In the genomic region with DNA sequence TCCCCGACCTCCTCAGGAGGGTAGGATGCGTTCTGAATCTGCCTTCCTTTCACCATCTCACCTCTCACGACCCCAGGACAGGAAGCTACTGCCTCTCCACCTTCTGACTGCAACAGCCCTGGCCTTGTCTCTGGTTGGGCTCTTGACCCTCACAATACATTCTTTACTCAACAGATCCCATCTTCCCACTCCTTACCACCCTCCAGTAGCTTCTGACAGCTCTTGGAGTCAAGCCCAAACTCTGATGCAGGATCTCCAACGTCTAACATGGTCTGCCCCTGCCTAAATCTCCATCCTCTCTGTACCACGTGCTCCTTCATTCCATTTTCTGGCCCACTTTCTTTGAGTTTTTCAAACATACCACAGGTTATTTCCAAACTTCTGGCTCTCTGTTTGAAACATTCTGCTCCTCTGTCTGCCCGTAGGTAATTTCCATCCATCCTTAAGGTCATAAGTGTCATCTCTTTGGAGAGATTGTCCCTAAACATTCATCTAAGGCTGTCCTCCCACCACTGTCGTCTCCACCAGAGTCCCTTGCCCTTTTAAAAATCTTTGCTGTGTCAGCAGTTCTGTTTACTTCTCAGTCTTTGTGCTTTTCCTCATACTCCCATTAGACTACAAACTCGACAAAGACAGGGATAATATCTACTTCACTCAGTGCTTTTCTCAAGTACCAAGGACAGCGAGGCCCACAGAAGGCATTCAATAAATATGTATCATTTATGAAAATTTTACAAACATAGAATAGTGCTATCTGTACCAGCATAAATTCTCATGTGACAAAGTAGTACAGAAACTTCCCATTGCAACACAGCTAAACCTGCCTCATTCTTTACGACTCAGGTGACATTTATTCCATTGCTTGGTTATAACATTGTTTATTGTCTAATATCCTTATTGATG, we compare ENCODE assay signal across 28 cellular contexts.
"Had no signal": no experiment of that assay in that cellular context is flagged by ENCODE, and none has a peak within 500 bp of the region (broad histone marks: within the 10 kb centered on the region; RNA-seq: fewer than 3 reads in every experiment).

No MANE protein-coding gene starts in this region.

- H3K36me3 ChIP-seq: adrenal gland, ascending aorta, cardiac muscle cell, gastrocnemius medialis, spleen, vagina had no signal

- H3K79me2 ChIP-seq: hepatocyte, parathyroid adenoma had no signal

- H2AFZ ChIP-seq: hepatocyte, parathyroid adenoma had no signal

- H3K4me2 ChIP-seq: hepatocyte had no signal

- H3K27me3 ChIP-seq: adrenal gland, ascending aorta, cardiac muscle cell, gastrocnemius medialis, hepatocyte, testis, vagina had no signal

- H3K9ac ChIP-seq: parathyroid adenoma had no signal

- H3K4me3 ChIP-seq: adrenal gland, ascending aorta, cardiac muscle cell, coronary artery, gastrocnemius medialis, hepatocyte, psoas muscle, spleen, testis, vagina had no signal

- FAIRE-seq: TTC549 had no signal

- DNase-seq: activated CD4-positive, alpha-beta T cell treated with anti-CD3 and anti-CD28 coated beads for 4 hours; activated CD4-positive, alpha-beta T cell treated with anti-CD3 and anti-CD28 coated beads, Interleukin-2, amount 50 U/mL, for 4 hours; activated effector memory CD4-positive, alpha-beta T cell treated with anti-CD3 and anti-CD28 coated beads, Interleukin-2, amount 50 U/mL, for 16 hours; activated naive CD4-positive, alpha-beta T cell treated with anti-CD3 and anti-CD28 coated beads for 36 hours; activated naive CD8-positive, alpha-beta T cell treated with anti-CD3 and anti-CD28 coated beads for 36 hours; adrenal gland; cerebellar nuclear complex; effector memory CD8-positive, alpha-beta T cell; erythroblast; gastrocnemius medialis; islet precursor cell; left cardiac atrium; mammary epithelial cell; naive thymus-derived CD4-positive, alpha-beta T cell; nucleus accumbens; psoas muscle; spleen; stimulated activated naive CD4-positive, alpha-beta T cell; T-helper 9 cell; testis had no signal

- ATAC-seq: effector memory CD8-positive, alpha-beta T cell; gastrocnemius medialis; left cardiac atrium; naive thymus-derived CD4-positive, alpha-beta T cell; psoas muscle had no signal

- H3K4me1 ChIP-seq: adrenal gland, ascending aorta, gastrocnemius medialis, parathyroid adenoma, psoas muscle, spleen, testis, vagina had no signal

- H3K9me3 ChIP-seq: adrenal gland, gastrocnemius medialis, testis, vagina had no signal

- H3K27ac ChIP-seq: adrenal gland, ascending aorta, cardiac muscle cell, coronary artery, gastrocnemius medialis, hepatocyte, parathyroid adenoma, psoas muscle, spleen, testis, vagina, VCaP had no signal
